In genomic region chr6:90204327-90204726, GRCh38 we compare ENCODE assay signal across 17 cellular contexts.
A peak's percentile ranks its signal among the peaks of the same experiment; 100 is the strongest.
DNase-seq lines count a peak whose midpoint lies in the region; FAIRE-seq and TF ChIP-seq lines count a peak whose summit lies in the region.
"Had no signal": no experiment of that assay in that cellular context is flagged by ENCODE, and none has a peak within 500 bp of the region (broad histone marks: within the 10 kb centered on the region; RNA-seq: fewer than 3 reads in every experiment).

No MANE protein-coding gene starts in this region.

- no peak overlapping the region for H3K27ac ChIP-seq in HEK293 (ENCODE audit: extremely low read depth, low read depth, low read length)
- H3K27ac ChIP-seq in mammary epithelial cell (ENCODE audit: insufficient read depth, low read depth, low read length): no peak overlapping the region
- no peak overlapping the region for H3K27ac ChIP-seq in keratinocyte (ENCODE audit: control insufficient read depth, insufficient read depth, low read length)
- no peak overlapping the region for H3K27ac ChIP-seq in stomach
- H3K27ac ChIP-seq: cardiac muscle cell, ovary had no signal

- in situ Hi-C loops in mammary epithelial cell (cut with MboI; ENCODE audit: low sequenced_read_pairs in 2 of 2): no loop called here

- 45% methylated on average over 4 of the region's 4 CpGs for WGBS in mammary epithelial cell (ENCODE audit: low coverage, missing lambda C conversion rate)
- 46 to 65% (median 50%) methylated on average over 4 of the region's 4 CpGs for WGBS in stomach, 5 donors

- no peaks in the 10 kb centered on the region for H3K79me2 ChIP-seq in mammary epithelial cell (ENCODE audit: insufficient read depth, low read length)
- no peaks in the 10 kb centered on the region for H3K79me2 ChIP-seq in keratinocyte (ENCODE audit: control insufficient read depth, insufficient read depth, low read length)

- intact Hi-C loops in mammary epithelial cell (cut with micrococcal nuclease) (no loop called here), stomach (cut with DNase I; ENCODE audit: low total_unique reads) (no loop called here)

- CTCF ChIA-PET in HEK293 (lab: Yijun Ruan, JAX) (interaction anchor here (0.7 to 1.6 kb wide), 3 partner anchors 9 to 19 kb away, joined by 3 to 6 read pairs (median 4); no protein-coding TSS in a partner anchor), mammary epithelial cell (lab: Charles Lee; ENCODE audit: low non-redundant PET) (no interaction called here)

- H3K9ac ChIP-seq in mammary epithelial cell (ENCODE audit: insufficient read depth, low read length) (no peak overlapping the region), keratinocyte (ENCODE audit: control insufficient read depth, extremely low read depth, insufficient read depth, low read length) (no peak overlapping the region)

- H4K20me1 ChIP-seq in mammary epithelial cell (ENCODE audit: insufficient read depth, low read length) (no peaks in the 10 kb centered on the region), keratinocyte (ENCODE audit: control insufficient read depth, extremely low read depth, insufficient read depth, low read length) (no peaks in the 10 kb centered on the region)

- TF ChIP-seq CTCF in HEK293 (tag by site-specific recombination; IDR thresholded peaks at IDR 0.05) (no peak), mammary epithelial cell (conservative IDR thresholded peaks at IDR 0.05 in 1 of 2, IDR thresholded peaks at IDR 0.05 in 1 of 2; ENCODE audit: extremely low read depth in 1 of 2, insufficient read depth in 1 of 2, low read depth in 1 of 2, low read length in 2 of 2) (no peak), keratinocyte (optimal IDR thresholded peaks at IDR 0.05 in 1 of 3, IDR thresholded peaks at IDR 0.05 in 1 of 3, conservative IDR thresholded peaks at IDR 0.05 in 1 of 3; ENCODE audit: extremely low read depth in 1 of 3, insufficient read depth in 2 of 3, low read length in 3 of 3) (no peak), stomach (IDR thresholded peaks at IDR 0.05) (no peak)

- no peaks in the 10 kb centered on the region for H3K36me3 ChIP-seq in HEK293 (ENCODE audit: control insufficient read depth in 2 of 2, insufficient read depth in 1 of 2, low read length in 2 of 2)
- H3K36me3 ChIP-seq in mammary epithelial cell (ENCODE audit: insufficient read depth, low read length): no peaks in the 10 kb centered on the region
- no peaks in the 10 kb centered on the region for H3K36me3 ChIP-seq in keratinocyte (ENCODE audit: control insufficient read depth in 2 of 2, extremely low read depth in 1 of 2, insufficient read depth in 2 of 2, low read length in 2 of 2)
- H3K36me3 ChIP-seq in stomach: no peaks in the 10 kb centered on the region
- H3K36me3 ChIP-seq: cardiac muscle cell, MG63, ovary had no signal

- H3K9me3 ChIP-seq in HEK293 (ENCODE audit: control insufficient read depth, insufficient read depth, low read depth, low read length) (no peaks in the 10 kb centered on the region), mammary epithelial cell (replicated peaks; ENCODE audit: insufficient read depth, low read length) (no peaks in the 10 kb centered on the region), keratinocyte (ENCODE audit: control insufficient read depth, low read depth, low read length) (no peaks in the 10 kb centered on the region), stomach (no peaks in the 10 kb centered on the region)
- H3K9me3 ChIP-seq: MG63, ovary had no signal

- dilution Hi-C loops in mammary epithelial cell (cut with HindIII; ENCODE audit: low sequenced_read_pairs) (no loop called here), keratinocyte (cut with MboI; ENCODE audit: extremely low pct_ligation_motif_present, low sequenced_read_pairs) (no loop called here)

- DNase-seq in AG20443 (ENCODE audit: low spot score) (peak; percentile 21), mammary epithelial cell (peak; percentile 50), keratinocyte (ENCODE audit: low read depth, low spot score) (no peak), stomach (no peak), NCI-H2107 (lab: John Stamatoyannopoulos, UW) (no peak)
- DNase-seq in activated CD8-positive, alpha-beta memory T cell treated with anti-CD3 and anti-CD28 coated beads for 24 hours: no peak
- DNase-seq: activated CD4-positive, alpha-beta T cell treated with anti-CD3 and anti-CD28 coated beads for 1 hour; activated CD8-positive, alpha-beta memory T cell treated with anti-CD3 and anti-CD28 coated beads, Interleukin-2, amount 50 U/mL, for 48 hours; activated naive CD8-positive, alpha-beta T cell treated with anti-CD3 and anti-CD28 coated beads, Interleukin-2, amount 10 ng/mL, durations not matched to agents 7 days and 5 days; HFFc6; MG63; NCI-H510A treated with DMSO at 0.1 percent for 48 hours; ovary; stimulated activated CD4-positive, alpha-beta T cell treated with anti-CD3 and anti-CD28 coated beads, Interleukin-4, amount 100 ng/mL, for 1 hour had no signal

- no peaks in the 10 kb centered on the region for H3K27me3 ChIP-seq in mammary epithelial cell (ENCODE audit: insufficient read depth, low read length)
- no peaks in the 10 kb centered on the region for H3K27me3 ChIP-seq in keratinocyte (ENCODE audit: control insufficient read depth, extremely low read depth, insufficient read depth, low read length)
- H3K27me3 ChIP-seq in stomach: no peaks in the 10 kb centered on the region
- H3K27me3 ChIP-seq: cardiac muscle cell, MG63, ovary had no signal

- no peak for TF ChIP-seq EP300 in stomach (IDR thresholded peaks at IDR 0.05)

- TF ChIP-seq POLR2A in stomach (IDR thresholded peaks at IDR 0.05): no peak

- H3K4me2 ChIP-seq in mammary epithelial cell (ENCODE audit: insufficient read depth, low read depth, low read length) (no peak overlapping the region), keratinocyte (ENCODE audit: control insufficient read depth, extremely low read depth, insufficient read depth, low read depth, low read length) (peak overlapping the region; percentile 43)

- H3K4me3 ChIP-seq in HEK293 (ENCODE audit: low read depth, low read length): no peak overlapping the region
- no peak overlapping the region for H3K4me3 ChIP-seq in mammary epithelial cell (replicated peaks in 1 of 3; ENCODE audit: insufficient read depth in 1 of 3, low read depth in 2 of 3, low read length in 3 of 3)
- H3K4me3 ChIP-seq in keratinocyte (ENCODE audit: control insufficient read depth in 2 of 3, extremely low read depth in 1 of 3, insufficient read depth in 2 of 3, low read depth in 1 of 3, low read length in 3 of 3): peak overlapping the region in 1 of 3 experiments; percentile 9
- no peak overlapping the region for H3K4me3 ChIP-seq in stomach
- H3K4me3 ChIP-seq: cardiac muscle cell, MG63, ovary had no signal

- no peaks in the 10 kb centered on the region for H3K9me1 ChIP-seq in keratinocyte (ENCODE audit: control insufficient read depth, extremely low read depth, insufficient read depth, low read length)

- POLR2A ChIA-PET in HEK293 (lab: Yijun Ruan, JAX): interaction anchor here (0.6 to 1.0 kb wide), 2 partner anchors 11 to 14 kb away, joined by 3 read pairs; no protein-coding TSS in a partner anchor

- H2AFZ ChIP-seq in mammary epithelial cell (ENCODE audit: low read depth, low read length): no peak overlapping the region
- peak overlapping the region; percentile 10 for H2AFZ ChIP-seq in keratinocyte (ENCODE audit: control insufficient read depth, low read length)

- no peak for FAIRE-seq in keratinocyte (lab: Jason Lieb, UNC)
- FAIRE-seq: GM19239 had no signal

- no TSS peak for BruUV-seq in mammary epithelial cell (replicated peaks; lab: Mats Ljungman, UMichigan)

- H3K4me1 ChIP-seq in HEK293 (ENCODE audit: control insufficient read depth, insufficient read depth, low read length) (peaks cover 13% of the 10 kb centered on the region), mammary epithelial cell (ENCODE audit: insufficient read depth, low read length) (peaks cover 7% of the 10 kb centered on the region), keratinocyte (ENCODE audit: control insufficient read depth, extremely low read depth, insufficient read depth, low read length) (peaks cover 14% of the 10 kb centered on the region), stomach (peaks cover 0 to 5% (median 0%) of the 10 kb centered on the region in 4 donors)

TF ChIP-seq in HEK293, 187 proteins besides CTCF, POLR2A, EP300 and RAD21:
- TF ChIP-seq SP7 (tag by site-specific recombination; IDR thresholded peaks at IDR 0.05) (peak; percentile 92), YY2 (tag by site-specific recombination; IDR thresholded peaks at IDR 0.05) (no peak), ZNF433 (tag by site-specific recombination; IDR thresholded peaks at IDR 0.05; ENCODE audit: low read depth) (no peak), PRDM1 (tag by site-specific recombination; IDR thresholded peaks at IDR 0.05) (0 out of 2 replicates have a peak, but pooled peaks have one; percentile 12), ZNF791 (tag by site-specific recombination; IDR thresholded peaks at IDR 0.05) (no peak), ZNF654 (tag by site-specific recombination; IDR thresholded peaks at IDR 0.05; ENCODE audit: low read depth) (no peak)

Comparison
In these comparisons a context has a peak if more than half of its experiments do, and no peak if none do; other contexts are left out.
1. DNase-seq: peak in AG20443 (single experiment) and mammary epithelial cell (single experiment); none in keratinocyte (single experiment), stomach (single experiment), activated CD8-positive, alpha-beta memory T cell treated with anti-CD3 and anti-CD28 coated beads for 24 hours (single experiment) and NCI-H2107 (single experiment).